ENCODE assay signal across 2 cellular contexts in the genomic region with DNA sequence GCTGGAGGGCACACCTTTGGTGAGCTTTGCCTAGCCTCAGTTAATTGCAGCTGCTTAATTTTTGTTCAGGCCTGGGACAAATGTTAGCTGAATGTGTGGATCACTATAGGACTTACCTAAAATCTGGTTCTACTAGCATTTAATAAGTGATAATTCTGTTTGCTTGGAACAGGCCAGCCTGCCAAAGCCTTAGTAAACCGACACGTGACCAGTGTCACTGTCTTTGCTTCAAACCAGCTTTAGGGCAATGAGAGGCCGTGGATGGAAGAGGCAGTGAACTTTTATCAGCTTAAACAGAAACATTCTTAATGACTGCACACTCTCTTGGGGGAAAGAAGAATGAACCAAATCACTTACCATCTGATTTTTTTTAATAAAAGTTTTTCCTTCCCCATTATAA.
TF ChIP-seq lines count a peak whose summit lies in the region.

No MANE protein-coding gene starts in this region.

TF ChIP-seq in liver, 16 proteins besides CTCF, POLR2A, EP300 and RAD21:
- TF ChIP-seq HNF4A (conservative IDR thresholded peaks at IDR 0.05) (no peak), TAF1 (conservative IDR thresholded peaks at IDR 0.05) (no peak), YY1 (IDR thresholded peaks at IDR 0.05) (no peak), NR2F2 (IDR thresholded peaks at IDR 0.05) (peak; percentile 15), SP1 (IDR thresholded peaks at IDR 0.05) (no peak), RXRA (IDR thresholded peaks at IDR 0.05) (peak; percentile 19 to 47), FOXA1 (IDR thresholded peaks at IDR 0.05) (no peak), FOXA2 (IDR thresholded peaks at IDR 0.05) (no peak)
- TF ChIP-seq, protein P1, sequence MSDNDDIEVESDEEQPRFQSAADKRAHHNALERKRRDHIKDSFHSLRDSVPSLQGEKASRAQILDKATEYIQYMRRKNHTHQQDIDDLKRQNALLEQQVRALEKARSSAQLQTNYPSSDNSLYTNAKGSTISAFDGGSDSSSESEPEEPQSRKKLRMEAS (IDR thresholded peaks at IDR 0.05), result no peak

TF ChIP-seq in HepG2, 621 proteins besides CTCF, POLR2A, EP300 and RAD21:
- no peak for TF ChIP-seq ARID4A (CRISPR knock-in tag; IDR thresholded peaks at IDR 0.05; ENCODE audit: borderline replicate concordance)
- no peak for TF ChIP-seq JUNB (CRISPR knock-in tag; IDR thresholded peaks at IDR 0.05; ENCODE audit: borderline replicate concordance)
- no peak for TF ChIP-seq ZNF24 (IDR thresholded peaks at IDR 0.05)
- no peak for TF ChIP-seq ZNF225 (CRISPR knock-in tag; IDR thresholded peaks at IDR 0.05)
- no peak for TF ChIP-seq RBAK (CRISPR knock-in tag; IDR thresholded peaks at IDR 0.05)
- no peak for TF ChIP-seq CCDC6 (CRISPR knock-in tag; IDR thresholded peaks at IDR 0.05)
- no peak for TF ChIP-seq ZNF670 (CRISPR knock-in tag; IDR thresholded peaks at IDR 0.05; ENCODE audit: borderline replicate concordance)
- no peak for TF ChIP-seq ZKSCAN1 (IDR thresholded peaks at IDR 0.05; ENCODE audit: low read length)
- no peak for TF ChIP-seq ARNTL (CRISPR knock-in tag; IDR thresholded peaks at IDR 0.05)
- no peak for TF ChIP-seq ELF3 (CRISPR knock-in tag; IDR thresholded peaks at IDR 0.05)
- no peak for TF ChIP-seq ZMYM3 (CRISPR knock-in tag; IDR thresholded peaks at IDR 0.05)
- TF ChIP-seq MEF2D (CRISPR knock-in tag; IDR thresholded peaks at IDR 0.05), result no peak
- TF ChIP-seq EEA1 (CRISPR knock-in tag; IDR thresholded peaks at IDR 0.05; ENCODE audit: borderline replicate concordance), result no peak
- TF ChIP-seq ZNF382 (CRISPR knock-in tag; IDR thresholded peaks at IDR 0.05; ENCODE audit: borderline replicate concordance), result no peak
- TF ChIP-seq SMARCE1 (IDR thresholded peaks at IDR 0.05; ENCODE audit: borderline replicate concordance), result no peak
- TF ChIP-seq ZNF816 (CRISPR knock-in tag; IDR thresholded peaks at IDR 0.05; ENCODE audit: borderline replicate concordance), result no peak
- no peak for TF ChIP-seq GTF3A (CRISPR knock-in tag; conservative IDR thresholded peaks at IDR 0.05)
TF ChIP-seq in HepG2: peak in this region for 0.
